ENCODE assay signal across 1 cellular context in genomic region chr16:81448154-81449131, GRCh38.
TF ChIP-seq lines count a peak whose summit lies in the region.

No MANE protein-coding gene starts in this region.

TF ChIP-seq in HepG2, 621 proteins besides CTCF, POLR2A, EP300 and RAD21 (continued from another document and continues in another):
- peak; percentile 80 for TF ChIP-seq ZNF335 (CRISPR knock-in tag; IDR thresholded peaks at IDR 0.05)
- no peak for TF ChIP-seq ZBTB49 (CRISPR knock-in tag; IDR thresholded peaks at IDR 0.05; ENCODE audit: borderline replicate concordance)
- peak; percentile 89 for TF ChIP-seq TEAD3 (CRISPR knock-in tag; optimal IDR thresholded peaks at IDR 0.05; ENCODE audit: borderline replicate concordance)
- peak; percentile 92 for TF ChIP-seq ZNF18 (CRISPR knock-in tag; IDR thresholded peaks at IDR 0.05; ENCODE audit: insufficient replicate concordance)
- no peak; the same call in none of the 2 replicates for TF ChIP-seq TIGD3 (CRISPR knock-in tag; IDR thresholded peaks at IDR 0.05; ENCODE audit: borderline replicate concordance)
- TF ChIP-seq TGIF2 (CRISPR knock-in tag; IDR thresholded peaks at IDR 0.05): peak; percentile 82; the same call in 1 of the 2 replicates
- peak; percentile 100 for TF ChIP-seq SAP130 (CRISPR knock-in tag; IDR thresholded peaks at IDR 0.05; ENCODE audit: low read depth)
- peak; percentile 90 for TF ChIP-seq BORCS8-MEF2B (CRISPR knock-in tag; IDR thresholded peaks at IDR 0.05)
- TF ChIP-seq THAP9 (CRISPR knock-in tag; IDR thresholded peaks at IDR 0.05; ENCODE audit: borderline replicate concordance): peak; percentile 79; the same call in 1 of the 2 replicates
- peak; percentile 79 for TF ChIP-seq ZBTB2 (CRISPR knock-in tag; IDR thresholded peaks at IDR 0.05; ENCODE audit: low read depth)
- peak; percentile 33; the same call in 1 of the 2 replicates for TF ChIP-seq ZNF7 (CRISPR knock-in tag; IDR thresholded peaks at IDR 0.05)
- TF ChIP-seq YY1 (IDR thresholded peaks at IDR 0.05; ENCODE audit: insufficient read depth, insufficient replicate concordance, low read depth, low read length): peak; percentile 59
- TF ChIP-seq ZNF704 (CRISPR knock-in tag; IDR thresholded peaks at IDR 0.05; ENCODE audit: borderline replicate concordance): no peak; the same call in 1 of the 2 replicates
- TF ChIP-seq KMT2B (CRISPR knock-in tag; IDR thresholded peaks at IDR 0.05): peak; percentile 78
- peak; percentile 68; the same call in 1 of the 2 replicates for TF ChIP-seq TFDP1 (CRISPR knock-in tag; IDR thresholded peaks at IDR 0.05; ENCODE audit: borderline replicate concordance)
- 0 out of 2 replicates have a peak, but pooled peaks have one; percentile 84 for TF ChIP-seq ZNF512B (CRISPR knock-in tag; IDR thresholded peaks at IDR 0.05; ENCODE audit: borderline replicate concordance)
- TF ChIP-seq NR2F1 (CRISPR knock-in tag; IDR thresholded peaks at IDR 0.05): peak; percentile 39 to 77; a peak in 3 of 4 replicates
- peak; percentile 40; the same call in 1 of the 2 replicates for TF ChIP-seq ZNF589 (CRISPR knock-in tag; conservative IDR thresholded peaks at IDR 0.05)
- TF ChIP-seq HNRNPLL (IDR thresholded peaks at IDR 0.05; ENCODE audit: low read depth, low read length, poor library complexity, severe bottlenecking): peak; percentile 73
- TF ChIP-seq ZNF792 (CRISPR knock-in tag; IDR thresholded peaks at IDR 0.05): peak; percentile 96
- peak; percentile 60 for TF ChIP-seq AGO2 (optimal IDR thresholded peaks at IDR 0.05; ENCODE audit: low read depth, low read length)
- no peak for TF ChIP-seq NR3C1 (CRISPR knock-in tag; IDR thresholded peaks at IDR 0.05)
- TF ChIP-seq BHLHE40 (IDR thresholded peaks at IDR 0.05; ENCODE audit: low read length): peak; percentile 48; the same call in 1 of the 2 replicates
- peak; percentile 96 for TF ChIP-seq MIXL1 (CRISPR knock-in tag; IDR thresholded peaks at IDR 0.05)
- no peak for TF ChIP-seq GABPA (IDR thresholded peaks at IDR 0.05; ENCODE audit: low read depth, low read length)
- TF ChIP-seq GABPA (CRISPR knock-in tag; IDR thresholded peaks at IDR 0.05; ENCODE audit: low read depth): peak; percentile 70
- no peak; the same call in 1 of the 2 replicates for TF ChIP-seq SMYD3 (CRISPR knock-in tag; IDR thresholded peaks at IDR 0.05)
- peak; percentile 80 for TF ChIP-seq RERE (CRISPR knock-in tag; IDR thresholded peaks at IDR 0.05; ENCODE audit: low read depth)
- TF ChIP-seq HMG20B (CRISPR knock-in tag; conservative IDR thresholded peaks at IDR 0.05): peak; percentile 86
- TF ChIP-seq ZNF24 (IDR thresholded peaks at IDR 0.05): peak; percentile 20; the same call in 1 of the 2 replicates
- TF ChIP-seq NPAS2 (CRISPR knock-in tag; IDR thresholded peaks at IDR 0.05; ENCODE audit: borderline replicate concordance): no peak
- TF ChIP-seq ZBTB34 (CRISPR knock-in tag; IDR thresholded peaks at IDR 0.05): peak; percentile 59
- no peak for TF ChIP-seq CHCHD3 (CRISPR knock-in tag; IDR thresholded peaks at IDR 0.05)
- TF ChIP-seq ZNF678 (CRISPR knock-in tag; IDR thresholded peaks at IDR 0.05): peak; percentile 39; the same call in 1 of the 2 replicates
